ENCODE assay signal across 8 cellular contexts in the genomic region with DNA sequence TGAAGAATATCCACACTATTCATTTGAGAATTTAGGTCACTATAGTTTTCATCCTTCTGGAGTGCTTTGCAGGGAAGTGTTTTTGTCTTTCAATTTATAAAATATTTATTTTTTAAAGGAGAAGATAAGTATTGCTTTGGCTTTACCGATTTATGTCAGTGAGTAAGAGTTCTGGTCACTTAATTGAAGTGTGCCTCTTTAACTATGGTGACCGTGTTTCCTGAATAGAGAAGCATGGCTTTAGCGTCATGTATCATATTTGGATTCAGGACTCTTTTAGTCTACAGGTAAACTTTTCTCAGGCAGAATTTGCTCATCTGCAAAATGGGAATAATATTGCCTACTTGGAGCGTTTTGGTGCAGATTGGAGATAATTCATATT. TPM values are rescaled to one million over a fixed set of nuclear protein-coding genes. Genes with fewer than 3 reads are reported as not detected.
DNase-seq lines count a peak whose midpoint lies in the region; ATAC-seq and TF ChIP-seq lines count a peak whose summit lies in the region.

No MANE protein-coding gene starts in this region.

- peak overlapping the region; percentile 84 for H3K27ac ChIP-seq in CD4-positive, alpha-beta memory T cell (ENCODE audit: low read depth, low read length)
- H3K27ac ChIP-seq in muscle layer of colon (ENCODE audit: low read depth, low read length), result peak overlapping the region; percentile 67

- H3K4me1 Mint-ChIP-seq in CD4-positive, alpha-beta memory T cell, result peaks cover 20 to 36% (median 30%) of the 10 kb centered on the region in 4 donors
- H3K4me1 Mint-ChIP-seq in MCF 10A (ENCODE audit: insufficient read depth, unreplicated experiment), result peaks cover 14% of the 10 kb centered on the region

- peaks cover 12% of the 10 kb centered on the region for H3K36me3 ChIP-seq in CD4-positive, alpha-beta memory T cell (ENCODE audit: insufficient read depth, low read length)
- peaks cover 7% of the 10 kb centered on the region for H3K36me3 ChIP-seq in muscle layer of colon (ENCODE audit: insufficient read depth, low read length)

- CTCF ChIA-PET in CD4-positive, alpha-beta memory T cell (lab: Charles Lee; ENCODE audit: partially characterized antibody), result no interaction called here
- CTCF ChIA-PET in MCF 10A (lab: Yijun Ruan, JAX), result no interaction called here

- TF ChIP-seq CTCF in MCF 10A (IDR thresholded peaks at IDR 0.05; ENCODE audit: unreplicated experiment) (no peak), omental fat pad (IDR thresholded peaks at IDR 0.05) (no peak)

- no TSS peak for BruUV-seq in MCF 10A (replicated peaks; lab: Mats Ljungman, UMichigan)

- intact Hi-C loops in CD4-positive, alpha-beta memory T cell (cut with micrococcal nuclease), result loop anchor here (5.0 kb wide), 2 partner anchors 131 to 851 kb away; a partner anchor contains a TSS
- intact Hi-C loops in MCF 10A (cut with micrococcal nuclease), result no loop called here

- peak overlapping the region; percentile 96 to 100 (median 98) for H3K4me3 Mint-ChIP-seq in CD4-positive, alpha-beta memory T cell
- peak overlapping the region; percentile 92 for H3K4me3 Mint-ChIP-seq in MCF 10A (ENCODE audit: unreplicated experiment)

- POLR2A ChIA-PET in CD4-positive, alpha-beta memory T cell (lab: Charles Lee; ENCODE audit: partially characterized antibody), result interaction anchor here (1.5 to 1.6 kb wide), 2 partner anchors 145 to 864 kb away, joined by 4 to 6 read pairs; a partner anchor contains a TSS
- POLR2A ChIA-PET in MCF 10A (lab: Yijun Ruan, JAX), result interaction anchor here (0.7 to 1.6 kb wide), 4 partner anchors 15 to 147 kb away, joined by 3 to 6 read pairs (median 3); no protein-coding TSS in a partner anchor

- H3K27me3 Mint-ChIP-seq in CD4-positive, alpha-beta memory T cell, result peaks cover 5% of the 10 kb centered on the region in 2 donors
- H3K27me3 Mint-ChIP-seq in MCF 10A (ENCODE audit: insufficient read depth, unreplicated experiment), result peaks cover 12% of the 10 kb centered on the region

- no peaks in the 10 kb centered on the region for H3K9me3 ChIP-seq in CD4-positive, alpha-beta memory T cell (ENCODE audit: control insufficient read depth in 1 of 2, low read length in 2 of 2)
- no peaks in the 10 kb centered on the region for H3K9me3 ChIP-seq in muscle layer of colon (ENCODE audit: low read length)

- H3K4me1 ChIP-seq in CD4-positive, alpha-beta memory T cell (ENCODE audit: insufficient read depth, low read length), result peaks cover 23% of the 10 kb centered on the region
- peaks cover 14% of the 10 kb centered on the region for H3K4me1 ChIP-seq in muscle layer of colon (ENCODE audit: insufficient read depth, low read length)

- H3K36me3 Mint-ChIP-seq in CD4-positive, alpha-beta memory T cell, result peaks cover 9 to 32% of the 10 kb centered on the region in 2 donors
- peaks cover 31% of the 10 kb centered on the region for H3K36me3 Mint-ChIP-seq in MCF 10A (ENCODE audit: insufficient read depth, unreplicated experiment)

- H3K27me3 ChIP-seq in CD4-positive, alpha-beta memory T cell (ENCODE audit: insufficient read depth, low read length), result peaks cover 5% of the 10 kb centered on the region
- no peaks in the 10 kb centered on the region for H3K27me3 ChIP-seq in muscle layer of colon (ENCODE audit: control insufficient read depth in 1 of 2, insufficient read depth in 2 of 2, low read length in 2 of 2)

- H3K4me3 ChIP-seq in CD4-positive, alpha-beta memory T cell (ENCODE audit: low read length in 2 of 2), result peak overlapping the region; percentile 93 to 96
- peak overlapping the region; percentile 56 to 97 for H3K4me3 ChIP-seq in muscle layer of colon (ENCODE audit: low read depth in 1 of 2, low read length in 2 of 2)

- peak overlapping the region; percentile 93 to 100 (median 99) for H3K27ac Mint-ChIP-seq in CD4-positive, alpha-beta memory T cell
- H3K27ac Mint-ChIP-seq in MCF 10A (ENCODE audit: low read depth, unreplicated experiment), result peak overlapping the region; percentile 97

- H3K9ac ChIP-seq in muscle layer of colon (ENCODE audit: low read length), result peak overlapping the region; percentile 92

- DNase-seq in CD4-positive, alpha-beta memory T cell, result no peak
- DNase-seq in MCF 10A (ENCODE audit: unreplicated experiment) (no peak), superior temporal gyrus (ENCODE audit: extremely low spot score) (no peak), LoVo (ENCODE audit: low spot score) (no peak), omental fat pad (ENCODE audit: low spot score) (no peak)

- peaks cover 0 to 2% (median 0%) of the 10 kb centered on the region in 8 donors for H3K9me3 Mint-ChIP-seq in CD4-positive, alpha-beta memory T cell
- no peaks in the 10 kb centered on the region for H3K9me3 Mint-ChIP-seq in MCF 10A (ENCODE audit: unreplicated experiment)

- ATAC-seq in HG03558 (IDR thresholded peaks at IDR 0.05; ENCODE audit: extremely low read depth, unreplicated experiment), result peak; percentile 15
- no peak for ATAC-seq in HG03045 (IDR thresholded peaks at IDR 0.05; ENCODE audit: unreplicated experiment)
- no peak for ATAC-seq in omental fat pad (ENCODE audit: low FRiP score)

RNA-seq across cellular contexts. Expression of a gene that starts 0.9 kb away (rescaled TPM):
- total RNA-seq in CD4-positive, alpha-beta memory T cell, result 10 to 100 TPM; 45.1 to 47.9 TPM
- 10 to 100 TPM in 1 of 2 donors, 1 to 10 TPM in 1; 3.8 to 19.2 TPM for polyA plus RNA-seq in CD4-positive, alpha-beta memory T cell
- total RNA-seq in MCF 10A (2022) (29.6 and 31.3 TPM in 2 replicates), omental fat pad (10 to 100 TPM; 26.5 to 42.9 (median 32.6) TPM)
